In the genomic region with DNA sequence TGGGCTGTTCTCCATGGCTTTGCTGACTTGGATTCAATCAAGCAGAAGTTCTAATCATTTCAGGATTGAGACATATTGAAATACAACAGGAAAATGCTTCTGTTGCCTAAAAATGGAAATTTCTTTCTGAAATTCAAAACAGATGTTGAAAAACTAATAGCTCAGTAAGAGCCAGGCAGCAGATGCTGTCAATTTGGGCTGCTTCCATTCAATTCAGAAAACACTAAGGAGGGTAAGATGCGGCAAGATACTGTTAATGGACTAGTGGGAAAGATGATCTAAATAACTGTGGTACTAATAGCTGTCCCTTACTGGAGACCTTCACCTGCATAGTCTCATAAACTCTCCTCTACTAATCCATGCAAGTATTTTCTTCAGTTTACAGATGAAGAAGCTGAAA, we compare ENCODE assay signal across 1 cellular context.
TF ChIP-seq lines count a peak whose summit lies in the region.

No MANE protein-coding gene starts in this region.

TF ChIP-seq in SK-N-SH, 30 proteins besides CTCF, POLR2A, EP300 and RAD21 (continued from another document):
- TF ChIP-seq, protein P1, sequence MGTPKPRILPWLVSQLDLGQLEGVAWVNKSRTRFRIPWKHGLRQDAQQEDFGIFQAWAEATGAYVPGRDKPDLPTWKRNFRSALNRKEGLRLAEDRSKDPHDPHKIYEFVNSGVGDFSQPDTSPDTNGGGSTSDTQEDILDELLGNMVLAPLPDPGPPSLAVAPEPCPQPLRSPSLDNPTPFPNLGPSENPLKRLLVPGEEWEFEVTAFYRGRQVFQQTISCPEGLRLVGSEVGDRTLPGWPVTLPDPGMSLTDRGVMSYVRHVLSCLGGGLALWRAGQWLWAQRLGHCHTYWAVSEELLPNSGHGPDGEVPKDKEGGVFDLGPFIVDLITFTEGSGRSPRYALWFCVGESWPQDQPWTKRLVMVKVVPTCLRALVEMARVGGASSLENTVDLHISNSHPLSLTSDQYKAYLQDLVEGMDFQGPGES (IDR thresholded peaks at IDR 0.05; ENCODE audit: low read depth, low read length), result no peak
- TF ChIP-seq FOXJ3 (CRISPR knock-in tag; IDR thresholded peaks at IDR 0.05) (no peak), CHD2 (IDR thresholded peaks at IDR 0.05; ENCODE audit: low read length, partially characterized antibody) (no peak), RXRA (IDR thresholded peaks at IDR 0.05; ENCODE audit: borderline replicate concordance, low read depth) (no peak), RCOR1 (IDR thresholded peaks at IDR 0.05; ENCODE audit: low read length) (0 out of 2 replicates have a peak, but pooled peaks have one; percentile 61), FOXM1 (IDR thresholded peaks at IDR 0.05; ENCODE audit: low read depth) (no peak)
- TF ChIP-seq, protein P2, sequence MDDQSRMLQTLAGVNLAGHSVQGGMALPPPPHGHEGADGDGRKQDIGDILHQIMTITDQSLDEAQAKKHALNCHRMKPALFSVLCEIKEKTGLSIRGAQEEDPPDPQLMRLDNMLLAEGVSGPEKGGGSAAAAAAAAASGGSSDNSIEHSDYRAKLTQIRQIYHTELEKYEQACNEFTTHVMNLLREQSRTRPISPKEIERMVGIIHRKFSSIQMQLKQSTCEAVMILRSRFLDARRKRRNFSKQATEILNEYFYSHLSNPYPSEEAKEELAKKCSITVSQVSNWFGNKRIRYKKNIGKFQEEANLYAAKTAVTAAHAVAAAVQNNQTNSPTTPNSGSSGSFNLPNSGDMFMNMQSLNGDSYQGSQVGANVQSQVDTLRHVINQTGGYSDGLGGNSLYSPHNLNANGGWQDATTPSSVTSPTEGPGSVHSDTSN (IDR thresholded peaks at IDR 0.05), result no peak
